In genomic region chr4:170990989-170991589, GRCh38 we compare ENCODE assay signal across 9 cellular contexts.
DNase-seq lines count a peak whose midpoint lies in the region; ATAC-seq and TF ChIP-seq lines count a peak whose summit lies in the region.
"Had no signal": no experiment of that assay in that cellular context is flagged by ENCODE, and none has a peak within 500 bp of the region (broad histone marks: within the 10 kb centered on the region; RNA-seq: fewer than 3 reads in every experiment).

No MANE protein-coding gene starts in this region.

- no peaks in the 10 kb centered on the region for H3K79me2 ChIP-seq in neural progenitor cell (ENCODE audit: low read depth)

- H3K9ac ChIP-seq in neural progenitor cell = no peak overlapping the region
- no peak overlapping the region for H3K9ac ChIP-seq in colonic mucosa (ENCODE audit: low read depth in 2 of 2, low read length in 2 of 2)

- peaks cover 6% of the 10 kb centered on the region; the same call in 1 of the 2 replicates for H3K4me1 ChIP-seq in HAP-1
- no peaks in the 10 kb centered on the region for H3K4me1 ChIP-seq in ascending aorta
- no peaks in the 10 kb centered on the region for H3K4me1 ChIP-seq in neural progenitor cell
- H3K4me1 ChIP-seq in suprapubic skin = no peaks in the 10 kb centered on the region
- no peaks in the 10 kb centered on the region for H3K4me1 ChIP-seq in colonic mucosa

- no peaks in the 10 kb centered on the region for H3K27me3 ChIP-seq in HAP-1 (ENCODE audit: low read depth)
- no peaks in the 10 kb centered on the region for H3K27me3 ChIP-seq in ascending aorta
- no peaks in the 10 kb centered on the region for H3K27me3 ChIP-seq in neural progenitor cell
- no peaks in the 10 kb centered on the region for H3K27me3 ChIP-seq in suprapubic skin
- H3K27me3 ChIP-seq in colonic mucosa = no peaks in the 10 kb centered on the region
- H3K27me3 ChIP-seq: neutrophil had no signal

- 55% methylated on average over 7 of the region's 8 CpGs for WGBS in suprapubic skin

- H3K27ac ChIP-seq in ascending aorta (no peak overlapping the region), neural progenitor cell (no peak overlapping the region), suprapubic skin (no peak overlapping the region), colonic mucosa (no peak overlapping the region)
- H3K27ac ChIP-seq: neutrophil had no signal

- no peaks in the 10 kb centered on the region for H3F3A ChIP-seq in neural progenitor cell (ENCODE audit: low read depth)

- no peak overlapping the region for H3K4me3 Mint-ChIP-seq in neural progenitor cell
- H3K4me3 Mint-ChIP-seq in mesothelial cell of epicardium = no peak overlapping the region

- peak; percentile 97 for ATAC-seq in GM18502 (IDR thresholded peaks at IDR 0.05; ENCODE audit: poor library complexity, unreplicated experiment)

- H3K27me3 Mint-ChIP-seq in neural progenitor cell (ENCODE audit: insufficient read depth, low read depth) (peaks cover 2% of the 10 kb centered on the region), mesothelial cell of epicardium (ENCODE audit: low read depth) (no peaks in the 10 kb centered on the region)

- H3K36me3 Mint-ChIP-seq in neural progenitor cell (no peaks in the 10 kb centered on the region), mesothelial cell of epicardium (peaks cover 6% of the 10 kb centered on the region)

- intact Hi-C loops in ascending aorta (cut with DNase I) = no loop called here
- intact Hi-C loops in colonic mucosa (cut with DNase I) = no loop called here

- H3K36me3 ChIP-seq in HAP-1 (replicated peaks) = no peaks in the 10 kb centered on the region
- no peaks in the 10 kb centered on the region for H3K36me3 ChIP-seq in ascending aorta
- no peaks in the 10 kb centered on the region for H3K36me3 ChIP-seq in neural progenitor cell
- no peaks in the 10 kb centered on the region for H3K36me3 ChIP-seq in suprapubic skin
- no peaks in the 10 kb centered on the region for H3K36me3 ChIP-seq in colonic mucosa
- H3K36me3 ChIP-seq: neutrophil had no signal

- H3K4me2 ChIP-seq in neural progenitor cell = no peak overlapping the region

- no peak for TF ChIP-seq EP300 in suprapubic skin (IDR thresholded peaks at IDR 0.05)

- in situ Hi-C loops in HAP-1 (cut with MboI; ENCODE audit: low sequenced_read_pairs) = no loop called here

- H4K20me1 ChIP-seq in neural progenitor cell (ENCODE audit: low read depth) = no peaks in the 10 kb centered on the region

- TF ChIP-seq POLR2A in suprapubic skin (IDR thresholded peaks at IDR 0.05) = no peak

- H3K4me1 Mint-ChIP-seq in neural progenitor cell (no peaks in the 10 kb centered on the region), mesothelial cell of epicardium (no peaks in the 10 kb centered on the region)

- peaks cover 9% of the 10 kb centered on the region for H3K9me3 Mint-ChIP-seq in neural progenitor cell
- H3K9me3 Mint-ChIP-seq in mesothelial cell of epicardium = peaks cover 31% of the 10 kb centered on the region

- TF ChIP-seq CTCF in LNCaP clone FGC (IDR thresholded peaks at IDR 0.05; ENCODE audit: control insufficient read depth, extremely low read depth, insufficient read depth) (peak; percentile 73), ascending aorta (IDR thresholded peaks at IDR 0.05) (peak; percentile 7 to 45 (median 23)), neural progenitor cell (IDR thresholded peaks at IDR 0.05) (peak; percentile 75), mesothelial cell of epicardium (IDR thresholded peaks at IDR 0.05; ENCODE audit: unreplicated experiment) (no peak), suprapubic skin (IDR thresholded peaks at IDR 0.05) (no peak), colonic mucosa (IDR thresholded peaks at IDR 0.05) (no peak)

- DNase-seq in HAP-1 (ENCODE audit: low spot score in 2 of 2) = peak; percentile 72 to 79
- peak; percentile 15 for DNase-seq in LNCaP clone FGC (ENCODE audit: low read depth)
- DNase-seq in ascending aorta (ENCODE audit: low spot score in 2 of 2) = no peak
- peak; percentile 78 for DNase-seq in neural progenitor cell (ENCODE audit: low spot score)
- no peak for DNase-seq in mesothelial cell of epicardium (ENCODE audit: low spot score in 2 of 2, unreplicated experiment in 2 of 2)
- DNase-seq in suprapubic skin (ENCODE audit: low spot score in 2 of 2) = no peak
- DNase-seq in colonic mucosa = no peak

- peak overlapping the region; percentile 98 for H2AFZ ChIP-seq in neural progenitor cell (replicated peaks)

- H3K9me3 ChIP-seq in HAP-1 = no peaks in the 10 kb centered on the region
- peaks cover 0 to 4% of the 10 kb centered on the region in 2 donors for H3K9me3 ChIP-seq in ascending aorta
- H3K9me3 ChIP-seq in neural progenitor cell (ENCODE audit: low read depth) = no peaks in the 10 kb centered on the region
- H3K9me3 ChIP-seq in suprapubic skin = peaks cover 5% of the 10 kb centered on the region
- no peaks in the 10 kb centered on the region for H3K9me3 ChIP-seq in colonic mucosa
- H3K9me3 ChIP-seq: neutrophil had no signal

- H3K4me3 ChIP-seq in HAP-1 = no peak overlapping the region
- H3K4me3 ChIP-seq in LNCaP clone FGC (ENCODE audit: low read depth, low read length) = no peak overlapping the region
- H3K4me3 ChIP-seq in ascending aorta = no peak overlapping the region
- H3K4me3 ChIP-seq in neural progenitor cell = no peak overlapping the region
- no peak overlapping the region for H3K4me3 ChIP-seq in suprapubic skin
- no peak overlapping the region for H3K4me3 ChIP-seq in colonic mucosa

- H3K27ac Mint-ChIP-seq in neural progenitor cell (no peak overlapping the region), mesothelial cell of epicardium (no peak overlapping the region)

Comparison
In these comparisons a context has a peak if more than half of its experiments do, and no peak if none do; other contexts are left out.
1. DNase-seq: peak in HAP-1 (2 of 2), LNCaP clone FGC (single experiment) and neural progenitor cell (single experiment); none in ascending aorta (0 of 2), mesothelial cell of epicardium (0 of 2), suprapubic skin (0 of 2) and colonic mucosa (single experiment).
2. CTCF ChIP-seq: peak in LNCaP clone FGC (single experiment), ascending aorta (3 of 3) and neural progenitor cell (single experiment); none in mesothelial cell of epicardium (single experiment), suprapubic skin (0 of 2) and colonic mucosa (single experiment).